Comparison of ENCODE assay signal across 1 cellular context in genomic region chr11:119389611-119390254, GRCh38.
TF ChIP-seq lines count a peak whose summit lies in the region.

No MANE protein-coding gene starts in this region.

TF ChIP-seq in H1, 55 proteins besides CTCF, POLR2A, EP300 and RAD21:
- 0 out of 2 replicates have a peak, but pooled peaks have one; percentile 16 for TF ChIP-seq CREB1 (IDR thresholded peaks at IDR 0.05)
- TF ChIP-seq SIN3A (conservative IDR thresholded peaks at IDR 0.05 in 1 of 2, IDR thresholded peaks at IDR 0.05 in 1 of 2; ENCODE audit: low read depth in 1 of 2, low read length in 2 of 2) = peak in 1 of 2 experiments; percentile 88; a peak in 2 of 4 replicates
- no peak for TF ChIP-seq FOSL1 (IDR thresholded peaks at IDR 0.05; ENCODE audit: insufficient read depth, low read depth, low read length)
- TF ChIP-seq JUN (IDR thresholded peaks at IDR 0.05; ENCODE audit: low read depth, low read length) = no peak
- 0 out of 2 replicates have a peak, but pooled peaks have one; percentile 48 for TF ChIP-seq YY1 (IDR thresholded peaks at IDR 0.05; ENCODE audit: low read depth, low read length)
